ENCODE assay signal across 2 cellular contexts in the genomic region with DNA sequence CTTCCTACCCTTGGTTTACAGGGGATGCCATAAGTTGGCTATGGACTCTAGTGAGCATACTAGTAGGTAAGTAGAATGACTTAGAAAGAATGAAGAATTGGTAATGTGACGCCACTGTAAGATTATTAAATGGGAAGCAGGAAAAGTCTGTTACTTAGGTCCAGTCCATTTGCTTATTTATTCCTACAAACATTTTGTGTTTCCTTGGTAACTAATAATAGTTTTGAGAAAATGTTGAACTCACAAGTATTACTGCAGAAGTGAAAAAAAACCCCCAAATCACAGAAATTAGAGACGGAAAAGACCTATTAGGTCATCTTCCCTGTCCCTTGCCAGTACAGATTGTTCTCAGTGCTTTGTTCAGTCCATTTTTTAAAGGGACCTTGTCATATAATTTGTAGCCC.
TF ChIP-seq lines count a peak whose summit lies in the region.

No MANE protein-coding gene starts in this region.

TF ChIP-seq in IMR-90, 13 proteins besides CTCF, POLR2A, EP300 and RAD21:
- TF ChIP-seq RFX5 (IDR thresholded peaks at IDR 0.05; ENCODE audit: low read depth, low read length) (no peak), MAFK (IDR thresholded peaks at IDR 0.05; ENCODE audit: low read depth, low read length) (no peak), NFE2L2 (IDR thresholded peaks at IDR 0.05; ENCODE audit: low read depth, low read length) (no peak)

TF ChIP-seq in endothelial cell of umbilical vein, 7 proteins besides CTCF, POLR2A, EP300 and RAD21:
- no peak for TF ChIP-seq FOS (IDR thresholded peaks at IDR 0.05; ENCODE audit: borderline replicate concordance, insufficient read depth, low read length)
- no peak for TF ChIP-seq EZH2 (IDR thresholded peaks at IDR 0.05; ENCODE audit: borderline replicate concordance, low read depth, low read length, severe bottlenecking)
- TF ChIP-seq JUN (IDR thresholded peaks at IDR 0.05; ENCODE audit: borderline replicate concordance, insufficient read depth, insufficient read length, low read depth) = peak; percentile 67
- TF ChIP-seq POLR2AphosphoS5 (IDR thresholded peaks at IDR 0.05; ENCODE audit: insufficient read depth, low read depth, low read length) = no peak
